Comparison of ENCODE assay signal across 8 cellular contexts in the genomic region with DNA sequence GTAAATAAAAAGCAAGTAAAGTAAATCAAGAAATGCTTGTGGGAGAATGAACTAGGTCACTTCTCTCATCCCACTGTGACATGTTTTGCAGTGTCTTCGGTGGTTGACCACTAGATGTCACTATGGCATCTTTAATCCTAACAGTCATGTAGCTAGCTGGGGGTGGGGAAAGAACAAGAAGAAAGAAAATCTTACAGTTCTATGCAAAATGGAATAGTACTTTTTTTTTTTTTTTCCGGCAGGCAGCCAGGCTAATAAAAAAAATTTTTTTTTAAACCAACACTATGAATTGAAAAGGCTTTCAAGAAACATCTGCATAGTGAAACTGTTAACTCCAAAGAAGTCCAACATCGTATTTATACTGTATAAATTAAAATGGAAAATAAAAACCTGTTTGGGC. TPM values are rescaled to one million over a fixed set of nuclear protein-coding genes. Genes with fewer than 3 reads are reported as not detected.
DNase-seq lines count a peak whose midpoint lies in the region; ATAC-seq lines count a peak whose summit lies in the region.

No MANE protein-coding gene starts in this region.

- DNase-seq in NCI-H510A treated with DMSO at 0.1 percent for 48 hours (lab: John Stamatoyannopoulos, UW), result peak; percentile 31
- no peak for DNase-seq in NCI-H510A (lab: John Stamatoyannopoulos, UW)
- peak; percentile 79 for DNase-seq in NCI-H82 (lab: John Stamatoyannopoulos, UW)
- peak in 36 of 56 donors; percentile 1 to 80 (median 26) for DNase-seq in amygdala (lab: John Stamatoyannopoulos, UW)
- DNase-seq in left cardiac atrium, result no peak
- peak; percentile 77 for DNase-seq in pulmonary artery endothelial cell (ENCODE audit: low read depth, low spot score)

- intact Hi-C loops in left cardiac atrium (cut with DNase I), result loop anchor here (2.0 to 10.0 kb wide), 5 partner anchors 146 to 918 kb away; no protein-coding TSS in a partner anchor

- ATAC-seq in GM19438 (IDR thresholded peaks at IDR 0.05; ENCODE audit: low read depth, unreplicated experiment) (peak; percentile 84), HG03457 (IDR thresholded peaks at IDR 0.05; ENCODE audit: unreplicated experiment) (peak; percentile 81), left cardiac atrium (peak; percentile 92)

RNA-seq across cellular contexts. Expression of gene CDK1, which starts 38.3 kb away (rescaled TPM):
- total RNA-seq in left cardiac atrium (1 to 10 TPM; 1.5 to 2.7 TPM), pulmonary artery endothelial cell (44.6 and 88.6 TPM in 2 replicates)

Comparison
In these comparisons a context has a peak if more than half of its experiments do, and no peak if none do; other contexts are left out.
1. DNase-seq: peak in NCI-H510A treated with DMSO at 0.1 percent for 48 hours (single experiment), NCI-H82 (single experiment), amygdala (36 of 56) and pulmonary artery endothelial cell (single experiment); none in NCI-H510A (single experiment) and left cardiac atrium (single experiment).
2. RNA of gene CDK1, which starts 38.3 kb away (total RNA-seq): 44.6 to 88.6 TPM in pulmonary artery endothelial cell; 1.5 to 2.7 TPM in left cardiac atrium; every median in the first group is over 10 times any median in the second.
3. Peak in every context shown above with its lines, with median percentiles within 50 percentile points of each other: ATAC-seq.